26 cellular contexts compared by ENCODE assay signal in the genomic region with DNA sequence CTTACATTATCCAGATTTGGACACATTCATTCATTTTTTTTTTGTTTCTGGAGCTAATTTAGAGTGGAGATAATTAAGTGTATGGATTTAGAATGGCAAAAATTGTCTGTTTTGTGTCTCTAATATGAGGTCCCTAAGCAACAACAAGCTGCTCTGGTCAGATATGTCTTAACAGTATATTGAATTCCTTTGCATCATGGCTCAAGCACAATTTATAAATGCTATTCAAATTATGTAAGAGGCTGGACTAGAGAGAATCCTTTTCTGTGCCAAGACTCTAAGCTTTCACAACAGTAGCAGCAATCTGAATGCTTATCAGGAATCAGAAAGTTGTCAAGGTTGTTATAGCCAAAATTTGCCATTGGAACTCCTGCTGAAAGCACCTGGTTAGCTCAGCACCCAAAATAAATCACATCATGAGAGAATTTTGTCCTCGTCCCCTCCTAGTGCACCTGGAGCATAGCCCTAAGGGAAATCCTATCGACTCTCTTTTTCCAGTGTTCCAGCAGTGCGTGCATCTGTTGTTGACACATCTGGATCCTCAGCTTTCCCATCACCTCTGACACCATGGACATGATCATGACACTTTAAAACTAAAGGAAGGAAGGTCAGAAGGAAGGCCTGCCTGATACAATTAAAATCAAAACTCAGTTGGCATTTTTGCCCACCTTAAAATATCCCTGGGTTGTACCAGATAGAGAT.
A peak's percentile ranks its signal among the peaks of the same experiment; 100 is the strongest.
DNase-seq lines count a peak whose midpoint lies in the region; ATAC-seq and TF ChIP-seq lines count a peak whose summit lies in the region.
"Had no signal": no experiment of that assay in that cellular context is flagged by ENCODE, and none has a peak within 500 bp of the region (broad histone marks: within the 10 kb centered on the region; RNA-seq: fewer than 3 reads in every experiment).

No MANE protein-coding gene starts in this region.

- no peak overlapping the region for H3K4me3 Mint-ChIP-seq in HFFc6
- H3K4me3 Mint-ChIP-seq in nephron, result no peak overlapping the region
- no peak overlapping the region for H3K4me3 Mint-ChIP-seq in endothelial cell (ENCODE audit: unreplicated experiment)
- H3K4me3 Mint-ChIP-seq: activated CD8-positive, alpha-beta memory T cell treated with anti-CD3 and anti-CD28 coated beads, Interleukin-2, amount 10 ng/mL, durations not matched to agents 7 days and 5 days; activated naive CD8-positive, alpha-beta T cell; activated T-helper 17 cell treated with anti-CD3 and anti-CD28 coated beads, Interleukin-2, amount 50 U/mL, for 72 hours; CD4-positive, alpha-beta T cell; natural killer cell had no signal

- DNase-seq in AG09319 (ENCODE audit: extremely low read depth, low read depth) (peak; percentile 59), HFFc6 (peak; percentile 44), fibroblast of lung (ENCODE audit: low read depth in 2 of 2) (peak; percentile 40 to 48), endothelial cell (ENCODE audit: low spot score) (no peak), inferior parietal cortex (ENCODE audit: extremely low spot score) (no peak)
- DNase-seq: ACHN; activated CD4-positive, alpha-beta T cell treated with anti-CD3 and anti-CD28 coated beads for 48 hours; activated CD8-positive, alpha-beta memory T cell treated with anti-CD3 and anti-CD28 coated beads, Interleukin-2, amount 10 ng/mL, durations not matched to agents 7 days and 5 days; body of pancreas; CD4-positive, alpha-beta T cell; cortex of kidney; GDM1; Kasumi-1; natural killer cell; NCI-H1105 treated with DMSO at 0.1 percent for 48 hours; NCI-H2081 treated with DMSO at 0.1 percent for 48 hours; NCI-H510A treated with DMSO at 0.1 percent for 48 hours; pancreas; sigmoid colon had no signal

- H3K36me3 Mint-ChIP-seq in HFFc6 (ENCODE audit: low read depth), result no peaks in the 10 kb centered on the region
- H3K36me3 Mint-ChIP-seq in nephron (ENCODE audit: low read depth), result no peaks in the 10 kb centered on the region
- no peaks in the 10 kb centered on the region for H3K36me3 Mint-ChIP-seq in endothelial cell (ENCODE audit: low read depth, unreplicated experiment)
- H3K36me3 Mint-ChIP-seq: activated CD8-positive, alpha-beta memory T cell treated with anti-CD3 and anti-CD28 coated beads, Interleukin-2, amount 10 ng/mL, durations not matched to agents 7 days and 5 days; activated naive CD8-positive, alpha-beta T cell; natural killer cell had no signal

- no peaks in the 10 kb centered on the region for H3K9me3 ChIP-seq in fibroblast of lung (ENCODE audit: control insufficient read depth, insufficient read depth, low read depth, low read length)
- H3K9me3 ChIP-seq: body of pancreas, pancreas, sigmoid colon, suprapubic skin had no signal

- H2AFZ ChIP-seq in fibroblast of lung (ENCODE audit: low read length), result no peak overlapping the region

- no peaks in the 10 kb centered on the region for H3K27me3 Mint-ChIP-seq in HFFc6 (ENCODE audit: insufficient read depth)
- H3K27me3 Mint-ChIP-seq in nephron (ENCODE audit: low read depth), result no peaks in the 10 kb centered on the region
- no peaks in the 10 kb centered on the region for H3K27me3 Mint-ChIP-seq in endothelial cell (ENCODE audit: unreplicated experiment)
- H3K27me3 Mint-ChIP-seq: activated CD8-positive, alpha-beta memory T cell treated with anti-CD3 and anti-CD28 coated beads, Interleukin-2, amount 10 ng/mL, durations not matched to agents 7 days and 5 days; activated T-helper 17 cell treated with anti-CD3 and anti-CD28 coated beads, Interleukin-2, amount 50 U/mL, for 72 hours; CD4-positive, alpha-beta T cell had no signal

- H3K4me1 ChIP-seq in fibroblast of lung (ENCODE audit: control insufficient read depth, extremely low read depth, insufficient read depth, low read length), result peaks cover 2% of the 10 kb centered on the region
- H3K4me1 ChIP-seq: body of pancreas, pancreas had no signal

- H3K9me3 Mint-ChIP-seq in HFFc6 (no peaks in the 10 kb centered on the region), nephron (no peaks in the 10 kb centered on the region), endothelial cell (ENCODE audit: unreplicated experiment) (no peaks in the 10 kb centered on the region)
- H3K9me3 Mint-ChIP-seq: activated T-helper 17 cell treated with anti-CD3 and anti-CD28 coated beads, Interleukin-2, amount 50 U/mL, for 72 hours; CD4-positive, alpha-beta T cell; natural killer cell had no signal

- no peak for ATAC-seq in HG02840 (IDR thresholded peaks at IDR 0.05; ENCODE audit: low FRiP score, unreplicated experiment)
- ATAC-seq in HG03571 (IDR thresholded peaks at IDR 0.05; ENCODE audit: unreplicated experiment), result no peak
- ATAC-seq: activated CD8-positive, alpha-beta memory T cell treated with anti-CD3 and anti-CD28 coated beads, Interleukin-2, amount 10 ng/mL, durations not matched to agents 7 days and 5 days; activated T-helper 17 cell treated with anti-CD3 and anti-CD28 coated beads, Interleukin-2, amount 50 U/mL, for 72 hours; body of pancreas; natural killer cell had no signal

- H3K4me2 ChIP-seq in fibroblast of lung (ENCODE audit: extremely low read depth, insufficient read depth, low read length), result no peak overlapping the region

- H3K9ac ChIP-seq in fibroblast of lung (ENCODE audit: insufficient read depth, low read length), result no peak overlapping the region

- no peaks in the 10 kb centered on the region for H3K79me2 ChIP-seq in fibroblast of lung (ENCODE audit: control insufficient read depth, insufficient read depth, low read length)

- H3K36me3 ChIP-seq in fibroblast of lung (ENCODE audit: control insufficient read depth, insufficient read depth, low read length), result no peaks in the 10 kb centered on the region
- H3K36me3 ChIP-seq: pancreas, sigmoid colon, suprapubic skin had no signal

- no peak for TF ChIP-seq CTCF in AG09319 (IDR thresholded peaks at IDR 0.05; ENCODE audit: low read depth, low read length)
- no peak for TF ChIP-seq CTCF in HFFc6 (IDR thresholded peaks at IDR 0.05)
- TF ChIP-seq CTCF in fibroblast of lung (conservative IDR thresholded peaks at IDR 0.05 in 1 of 2, IDR thresholded peaks at IDR 0.05 in 1 of 2; ENCODE audit: low read depth in 1 of 2, low read length in 2 of 2), result no peak
- TF ChIP-seq CTCF in nephron (IDR thresholded peaks at IDR 0.05; ENCODE audit: unreplicated experiment in 3 of 3), result no peak
- TF ChIP-seq CTCF in endothelial cell (IDR thresholded peaks at IDR 0.05; ENCODE audit: unreplicated experiment), result no peak

- H3K4me1 Mint-ChIP-seq in HFFc6 (ENCODE audit: low read depth) (peaks cover 48% of the 10 kb centered on the region), nephron (peaks cover 54% of the 10 kb centered on the region), endothelial cell (ENCODE audit: unreplicated experiment) (no peaks in the 10 kb centered on the region)
- H3K4me1 Mint-ChIP-seq: activated T-helper 17 cell treated with anti-CD3 and anti-CD28 coated beads, Interleukin-2, amount 50 U/mL, for 72 hours had no signal

- no peak overlapping the region for H3K27ac ChIP-seq in fibroblast of lung (ENCODE audit: insufficient read depth, low read length)
- H3K27ac ChIP-seq: body of pancreas, pancreas, sigmoid colon, suprapubic skin had no signal

- H3K27ac Mint-ChIP-seq in HFFc6, result peak overlapping the region; percentile 33
- peak overlapping the region in 2 of 3 experiments; percentile 6 to 28 for H3K27ac Mint-ChIP-seq in nephron
- H3K27ac Mint-ChIP-seq in endothelial cell (ENCODE audit: unreplicated experiment), result no peak overlapping the region
- H3K27ac Mint-ChIP-seq: activated CD8-positive, alpha-beta memory T cell treated with anti-CD3 and anti-CD28 coated beads, Interleukin-2, amount 10 ng/mL, durations not matched to agents 7 days and 5 days; activated naive CD8-positive, alpha-beta T cell; activated T-helper 17 cell treated with anti-CD3 and anti-CD28 coated beads, Interleukin-2, amount 50 U/mL, for 72 hours; CD4-positive, alpha-beta T cell; natural killer cell had no signal

- no peak overlapping the region for H3K4me3 ChIP-seq in fibroblast of lung (replicated peaks in 1 of 4; ENCODE audit: control extremely low read depth in 1 of 4, insufficient read depth in 1 of 4, low read depth in 3 of 4, low read length in 4 of 4)
- H3K4me3 ChIP-seq: body of pancreas, GM12878, pancreas, sigmoid colon, suprapubic skin had no signal

- no peaks in the 10 kb centered on the region for H4K20me1 ChIP-seq in fibroblast of lung (ENCODE audit: control insufficient read depth, extremely low read depth, insufficient read depth, low read length)

- no peaks in the 10 kb centered on the region for H3K27me3 ChIP-seq in fibroblast of lung (ENCODE audit: control insufficient read depth, insufficient read depth, low read length)
- H3K27me3 ChIP-seq: body of pancreas, pancreas, sigmoid colon, suprapubic skin had no signal

Comparison
In these comparisons a context has a peak if more than half of its experiments do, and no peak if none do; other contexts are left out.
1. DNase-seq: peak in AG09319 (single experiment), HFFc6 (single experiment) and fibroblast of lung (2 of 2); none in endothelial cell (single experiment) and inferior parietal cortex (single experiment).